In genomic region chr3:20091331-20091730, GRCh38 we compare ENCODE assay signal across 27 cellular contexts. TPM values are rescaled to one million over a fixed set of nuclear protein-coding genes. Genes with fewer than 3 reads are reported as not detected.
DNase-seq lines count a peak whose midpoint lies in the region; ATAC-seq, FAIRE-seq and TF ChIP-seq lines count a peak whose summit lies in the region.
"Had no signal": no experiment of that assay in that cellular context is flagged by ENCODE, and none has a peak within 500 bp of the region (broad histone marks: within the 10 kb centered on the region; RNA-seq: fewer than 3 reads in every experiment).

No MANE protein-coding gene starts in this region.

- peaks cover 79% of the 10 kb centered on the region for H3K36me3 Mint-ChIP-seq in T-cell
- H3K36me3 Mint-ChIP-seq in central memory CD8-positive, alpha-beta T cell (ENCODE audit: insufficient read depth), result peaks cover 20% of the 10 kb centered on the region

- no TSS peak for BruUV-seq in OCI-LY7 (replicated peaks; lab: Mats Ljungman, UMichigan)

- no peak overlapping the region for H3K27ac ChIP-seq in pancreas
- H3K27ac ChIP-seq in OCI-LY7 (ENCODE audit: low read depth, low read length, poor library complexity, severe bottlenecking), result no peak overlapping the region
- H3K27ac ChIP-seq: BLaER1, GM23248, HL-60, Peyer's patch, SJCRH30 had no signal

- no peak for TF ChIP-seq CTCF in pancreas (IDR thresholded peaks at IDR 0.05)
- no peak for TF ChIP-seq CTCF in OCI-LY7 (conservative IDR thresholded peaks at IDR 0.05; ENCODE audit: low read length)

- H3K4me3 ChIP-seq in pancreas, result no peak overlapping the region
- no peak overlapping the region for H3K4me3 ChIP-seq in OCI-LY7 (ENCODE audit: low read depth, low read length, poor library complexity, severe bottlenecking)
- H3K4me3 ChIP-seq: BLaER1, GM12878, GM23248, Peyer's patch, SJCRH30 had no signal

- H3K79me2 ChIP-seq in OCI-LY7 (ENCODE audit: insufficient read depth, low read depth, low read length), result no peaks in the 10 kb centered on the region

- H3K9me3 ChIP-seq in pancreas, result no peaks in the 10 kb centered on the region
- H3K9me3 ChIP-seq in OCI-LY7 (ENCODE audit: low read length), result peaks cover 12% of the 10 kb centered on the region
- H3K9me3 ChIP-seq: Caco-2, Peyer's patch, SJCRH30 had no signal

- H3K27ac Mint-ChIP-seq in T-cell, result peak overlapping the region; percentile 5 to 50
- H3K27ac Mint-ChIP-seq in central memory CD8-positive, alpha-beta T cell (ENCODE audit: low read depth), result peak overlapping the region; percentile 80
- H3K27ac Mint-ChIP-seq: CD4-positive, alpha-beta T cell; H9; HFFc6 had no signal

- peaks cover 3 to 16% (median 5%) of the 10 kb centered on the region in 3 donors for H3K9me3 Mint-ChIP-seq in T-cell
- H3K9me3 Mint-ChIP-seq in central memory CD8-positive, alpha-beta T cell, result no peaks in the 10 kb centered on the region

- POLR2A ChIA-PET in T-cell (lab: Charles Lee) (interaction anchor here in 1 of 2 donors (0.6 kb wide), 1 partner anchor 24 kb away, joined by 3 read pairs; no protein-coding TSS in a partner anchor), OCI-LY7 (lab: Charles Lee) (no interaction called here)

- H3K27me3 ChIP-seq in pancreas, result no peaks in the 10 kb centered on the region
- H3K27me3 ChIP-seq: BLaER1, Peyer's patch, SJCRH30 had no signal

- no peak overlapping the region for H3K4me2 ChIP-seq in OCI-LY7 (ENCODE audit: low read length)
- H3K4me2 ChIP-seq: BLaER1 had no signal

- ATAC-seq in T-cell (replicated peaks in 1 of 4) (no peak), left lobe of liver (peak; percentile 46), pancreas (no peak), GM21528 (IDR thresholded peaks at IDR 0.05; ENCODE audit: low FRiP score, unreplicated experiment) (no peak), HG02938 (IDR thresholded peaks at IDR 0.05; ENCODE audit: unreplicated experiment) (no peak)
- ATAC-seq in central memory CD8-positive, alpha-beta T cell (replicated peaks; ENCODE audit: extremely low read depth, poor library complexity, severe bottlenecking), result no peak
- ATAC-seq: GM12878 had no signal

- H2AFZ ChIP-seq in OCI-LY7 (ENCODE audit: low read length), result no peak overlapping the region
- H2AFZ ChIP-seq: GM23248 had no signal

- H4K20me1 ChIP-seq in OCI-LY7 (ENCODE audit: insufficient read depth, low read length), result no peaks in the 10 kb centered on the region
- H4K20me1 ChIP-seq: BLaER1 had no signal

- DNase-seq in T-cell, result no peak
- no peak for DNase-seq in central memory CD8-positive, alpha-beta T cell (ENCODE audit: low spot score in 2 of 2)
- DNase-seq in left lobe of liver (ENCODE audit: low spot score), result no peak
- DNase-seq in pancreas, result no peak
- DNase-seq in OCI-LY7 (ENCODE audit: low spot score), result no peak
- DNase-seq: Caco-2; CD4-positive, alpha-beta T cell; DMS 273 treated with DMSO at 0.1 percent for 48 hours; DND-41; GM23248; H9; HFFc6; KG1; NCI-H1092 treated with DMSO at 0.1 percent for 48 hours; NCI-H146; NCI-H2029 treated with DMSO at 0.1 percent for 48 hours; NCI-H2171; NCI-H345; NCI-H524; NCI-H774; Peyer's patch; SJCRH30 had no signal

- no peaks in the 10 kb centered on the region for H3K27me3 Mint-ChIP-seq in T-cell
- no peaks in the 10 kb centered on the region for H3K27me3 Mint-ChIP-seq in central memory CD8-positive, alpha-beta T cell
- H3K27me3 Mint-ChIP-seq: CD4-positive, alpha-beta T cell had no signal

- H3K4me3 Mint-ChIP-seq in T-cell, result no peak overlapping the region
- H3K4me3 Mint-ChIP-seq in central memory CD8-positive, alpha-beta T cell, result no peak overlapping the region
- H3K4me3 Mint-ChIP-seq: CD4-positive, alpha-beta T cell; H9; HFFc6 had no signal

- FAIRE-seq in pancreas (lab: Jason Lieb, UNC), result peak; percentile 37
- FAIRE-seq: GM12878 had no signal

- CTCF ChIA-PET in T-cell (lab: Charles Lee) (no interaction called here), OCI-LY7 (lab: Charles Lee; ENCODE audit: unreplicated experiment) (no interaction called here)

- H3K4me1 ChIP-seq in pancreas (peaks cover under 1 to 4% (median 2%) of the 10 kb centered on the region in 3 donors), OCI-LY7 (ENCODE audit: insufficient read depth, low read length, poor library complexity, severe bottlenecking) (no peaks in the 10 kb centered on the region)
- H3K4me1 ChIP-seq: BLaER1, Caco-2, Peyer's patch, SJCRH30 had no signal

- no peaks in the 10 kb centered on the region for H3K9me2 ChIP-seq in OCI-LY7 (ENCODE audit: insufficient read depth, low read length)

- intact Hi-C loops in pancreas (cut with DNase I), result no loop called here
- intact Hi-C loops in OCI-LY7 (cut with micrococcal nuclease; ENCODE audit: unreplicated experiment), result no loop called here

- H3K4me1 Mint-ChIP-seq in T-cell, result peaks cover 21 to 52% (median 29%) of the 10 kb centered on the region in 3 donors
- H3K4me1 Mint-ChIP-seq in central memory CD8-positive, alpha-beta T cell, result peaks cover 32% of the 10 kb centered on the region
- H3K4me1 Mint-ChIP-seq: H9 had no signal

- H3K36me3 ChIP-seq in pancreas (no peaks in the 10 kb centered on the region), OCI-LY7 (ENCODE audit: insufficient read depth, low read length) (peaks cover 41% of the 10 kb centered on the region)
- H3K36me3 ChIP-seq: SJCRH30 had no signal

- 21 to 34% methylated on average over 1 of the region's 1 CpG for WGBS in pancreas, 2 donors

RNA-seq across cellular contexts. Expression of gene KAT2B, which starts 51.1 kb away (rescaled TPM):
- 10 to 100 TPM; 49.5 to 98.8 (median 80.8) TPM for total RNA-seq in T-cell
- total RNA-seq in left lobe of liver, result 25.6 TPM
- 10 to 100 TPM; 13.1 to 21.6 (median 16.0) TPM for total RNA-seq in pancreas
- polyA plus RNA-seq in pancreas, result 10 to 100 TPM in 1 of 2 donors, 1 to 10 TPM in 1; 8.2 to 14.4 TPM
- total RNA-seq in OCI-LY7 (2014; rRNA removed; shearing (Covaris generic)), result 19.2 and 24.2 TPM in 2 replicates
- total RNA-seq in OCI-LY7 (2022), result 32.9 and 33.4 TPM in 2 replicates
